In the genomic region with DNA sequence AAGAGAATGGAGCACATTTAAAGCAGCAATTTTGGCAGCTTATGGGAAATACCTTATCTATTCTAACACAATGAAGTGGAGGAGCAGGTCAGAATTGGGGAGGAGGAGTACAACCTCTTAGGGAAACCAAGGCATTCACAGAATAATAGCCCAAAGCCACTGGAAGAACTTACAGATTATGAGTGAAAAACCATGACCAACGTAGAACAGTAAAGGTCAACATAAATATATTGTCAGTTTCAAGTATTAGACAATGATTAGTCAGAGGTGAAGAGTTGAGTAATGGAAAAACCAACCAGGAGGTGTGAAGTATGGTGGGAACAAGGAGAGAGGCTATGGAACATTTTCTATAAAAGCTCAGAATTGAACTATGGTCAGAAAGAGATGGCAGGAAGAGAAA, we compare ENCODE assay signal across 28 cellular contexts.
"Had no signal": no experiment of that assay in that cellular context is flagged by ENCODE, and none has a peak within 500 bp of the region (broad histone marks: within the 10 kb centered on the region; RNA-seq: fewer than 3 reads in every experiment).

No MANE protein-coding gene starts in this region.

- H2AFZ ChIP-seq: neural progenitor cell, parathyroid adenoma had no signal

- H3K36me3 Mint-ChIP-seq: naive thymus-derived CD4-positive, alpha-beta T cell; natural killer cell; neural progenitor cell; stimulated activated effector memory CD8-positive, alpha-beta T cell treated with anti-CD3 and anti-CD28 coated beads, Interleukin-12 subunit alpha, Interleukin-12 subunit beta, amount 100 ng/mL, for 72 hours; stimulated activated naive B cell treated with anti-CD40 and anti-IgM and Interleukin-4, amounts not matched to agents 10 μg/mL and 1 μg/mL and 100 μg/mL, for 72 hours had no signal

- H3K4me2 ChIP-seq: neural progenitor cell had no signal

- H3K27ac Mint-ChIP-seq: naive thymus-derived CD4-positive, alpha-beta T cell; natural killer cell; nephron; neural progenitor cell; progenitor cell of endocrine pancreas; stimulated activated effector memory CD8-positive, alpha-beta T cell treated with anti-CD3 and anti-CD28 coated beads, Interleukin-12 subunit alpha, Interleukin-12 subunit beta, amount 100 ng/mL, for 72 hours; stimulated activated naive B cell treated with anti-CD40 and anti-IgM and Interleukin-4, amounts not matched to agents 10 μg/mL and 1 μg/mL and 100 μg/mL, for 72 hours had no signal

- H3K9me3 ChIP-seq: ovary, psoas muscle, right lobe of liver, sigmoid colon, stomach, thoracic aorta, thyroid gland, tibial nerve, upper lobe of left lung, vagina had no signal

- H3K4me3 Mint-ChIP-seq: naive thymus-derived CD4-positive, alpha-beta T cell; natural killer cell; nephron; neural progenitor cell; stimulated activated effector memory CD8-positive, alpha-beta T cell treated with anti-CD3 and anti-CD28 coated beads, Interleukin-12 subunit alpha, Interleukin-12 subunit beta, amount 100 ng/mL, for 72 hours; stimulated activated naive B cell treated with anti-CD40 and anti-IgM and Interleukin-4, amounts not matched to agents 10 μg/mL and 1 μg/mL and 100 μg/mL, for 72 hours had no signal

- H3K9me3 Mint-ChIP-seq: naive thymus-derived CD4-positive, alpha-beta T cell; natural killer cell; nephron; neural progenitor cell; stimulated activated effector memory CD8-positive, alpha-beta T cell treated with anti-CD3 and anti-CD28 coated beads, Interleukin-12 subunit alpha, Interleukin-12 subunit beta, amount 100 ng/mL, for 72 hours; stimulated activated naive B cell treated with anti-CD40 and anti-IgM and Interleukin-4, amounts not matched to agents 10 μg/mL and 1 μg/mL and 100 μg/mL, for 72 hours had no signal

- H3K27me3 ChIP-seq: neural progenitor cell, ovary, right lobe of liver, sigmoid colon, stomach, thyroid gland, tibial nerve, upper lobe of left lung, vagina had no signal

- H3K36me3 ChIP-seq: neural progenitor cell, ovary, right lobe of liver, sigmoid colon, stomach, thoracic aorta, thyroid gland, tibial nerve, upper lobe of left lung, vagina had no signal

- ATAC-seq: naive thymus-derived CD4-positive, alpha-beta T cell; natural killer cell; psoas muscle; right cardiac atrium; right lobe of liver; stimulated activated effector memory CD8-positive, alpha-beta T cell treated with anti-CD3 and anti-CD28 coated beads, Interleukin-12 subunit alpha, Interleukin-12 subunit beta, amount 100 ng/mL, for 72 hours; stimulated activated naive B cell treated with anti-CD40 and anti-IgM and Interleukin-4, amounts not matched to agents 10 μg/mL and 1 μg/mL and 100 μg/mL, for 72 hours had no signal

- H3K4me1 Mint-ChIP-seq: naive thymus-derived CD4-positive, alpha-beta T cell; natural killer cell; stimulated activated effector memory CD8-positive, alpha-beta T cell treated with anti-CD3 and anti-CD28 coated beads, Interleukin-12 subunit alpha, Interleukin-12 subunit beta, amount 100 ng/mL, for 72 hours; stimulated activated naive B cell treated with anti-CD40 and anti-IgM and Interleukin-4, amounts not matched to agents 10 μg/mL and 1 μg/mL and 100 μg/mL, for 72 hours had no signal

- H3K27me3 Mint-ChIP-seq: progenitor cell of endocrine pancreas; stimulated activated naive B cell treated with anti-CD40 and anti-IgM and Interleukin-4, amounts not matched to agents 10 μg/mL and 1 μg/mL and 100 μg/mL, for 72 hours had no signal

- DNase-seq: naive thymus-derived CD4-positive, alpha-beta T cell; natural killer cell; occipital lobe; ovary; posterior cingulate gyrus; psoas muscle; right cardiac atrium; right lobe of liver; sigmoid colon; small intestine; stimulated activated CD4-positive, alpha-beta T cell treated with anti-CD3 and anti-CD28 coated beads, Interleukin-15, amount 100 ng/mL, for 24 hours; stimulated activated CD4-positive, alpha-beta T cell treated with anti-CD3 and anti-CD28 coated beads, Interleukin-2, amount 100 ng/mL, for 24 hours; stimulated activated CD4-positive, alpha-beta T cell treated with anti-CD3 and anti-CD28 coated beads, Interleukin-2, amount 100 ng/mL, for 48 hours; stimulated activated CD4-positive, alpha-beta T cell treated with anti-CD3 and anti-CD28 coated beads, Interleukin-4, amount 100 ng/mL, for 24 hours; stimulated activated naive B cell treated with anti-CD40 and anti-IgM and Interleukin-4, amounts not matched to agents 10 μg/mL and 1 μg/mL and 100 μg/mL, for 72 hours; stimulated activated naive CD4-positive, alpha-beta T cell treated with Interleukin-2 at 50 U/mL for 16 hours; stomach; thyroid gland; trophoblast cell; upper lobe of left lung had no signal

- H3K9ac ChIP-seq: neural progenitor cell, parathyroid adenoma had no signal

- H3K4me1 ChIP-seq: parathyroid adenoma, psoas muscle, right lobe of liver, thyroid gland, tibial nerve, upper lobe of left lung, vagina had no signal

- H3K27ac ChIP-seq: neural progenitor cell, ovary, parathyroid adenoma, psoas muscle, right lobe of liver, sigmoid colon, stomach, thoracic aorta, thyroid gland, tibial nerve, upper lobe of left lung, vagina had no signal

- H3K4me3 ChIP-seq: neural progenitor cell, ovary, psoas muscle, right lobe of liver, sigmoid colon, stomach, thoracic aorta, thyroid gland, tibial nerve, upper lobe of left lung, vagina had no signal

- H3K79me2 ChIP-seq: parathyroid adenoma had no signal
